In the genomic region with DNA sequence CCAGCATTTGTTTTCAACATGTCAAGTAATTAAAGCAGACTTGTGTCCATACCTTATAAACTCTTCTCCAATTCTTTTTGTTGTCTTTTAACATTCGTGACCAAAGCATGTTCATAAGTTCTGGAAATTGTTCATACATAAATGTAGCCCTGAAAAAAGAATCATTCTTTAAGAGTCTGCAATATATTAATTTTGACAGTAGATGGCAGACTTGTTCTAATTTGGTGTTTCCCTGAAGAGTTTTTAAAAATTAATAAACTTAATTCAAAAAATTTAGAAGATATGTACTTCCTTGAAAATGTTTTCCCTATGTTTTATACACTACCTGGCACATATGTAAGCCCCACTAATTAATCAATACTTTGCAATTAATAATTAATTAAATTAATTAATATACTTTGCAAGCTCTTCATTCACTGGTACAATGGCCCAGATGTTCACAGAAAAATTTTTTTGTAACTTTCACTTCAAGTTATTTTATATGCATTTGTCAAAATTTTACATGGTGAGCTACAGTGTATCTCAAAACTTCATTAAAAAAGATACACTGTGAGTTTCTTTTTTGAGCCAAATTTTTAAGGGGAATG, we compare ENCODE assay signal across 2 cellular contexts.
TF ChIP-seq lines count a peak whose summit lies in the region.

No MANE protein-coding gene starts in this region.

TF ChIP-seq in HEK293, 187 proteins besides CTCF, POLR2A, EP300 and RAD21:
- TF ChIP-seq KLF10 (tag by site-specific recombination; IDR thresholded peaks at IDR 0.05) = 0 out of 2 replicates have a peak, but pooled peaks have one; percentile 20
- no peak for TF ChIP-seq KLF17 (tag by site-specific recombination; IDR thresholded peaks at IDR 0.05)
- TF ChIP-seq KLF7 (tag by site-specific recombination; IDR thresholded peaks at IDR 0.05; ENCODE audit: borderline replicate concordance) = no peak
- 0 out of 2 replicates have a peak, but pooled peaks have one; percentile 23 for TF ChIP-seq ZNF660 (tag by site-specific recombination; IDR thresholded peaks at IDR 0.05)
- peak; percentile 63 for TF ChIP-seq ZNF654 (tag by site-specific recombination; IDR thresholded peaks at IDR 0.05; ENCODE audit: low read depth)
- TF ChIP-seq, protein P1, sequence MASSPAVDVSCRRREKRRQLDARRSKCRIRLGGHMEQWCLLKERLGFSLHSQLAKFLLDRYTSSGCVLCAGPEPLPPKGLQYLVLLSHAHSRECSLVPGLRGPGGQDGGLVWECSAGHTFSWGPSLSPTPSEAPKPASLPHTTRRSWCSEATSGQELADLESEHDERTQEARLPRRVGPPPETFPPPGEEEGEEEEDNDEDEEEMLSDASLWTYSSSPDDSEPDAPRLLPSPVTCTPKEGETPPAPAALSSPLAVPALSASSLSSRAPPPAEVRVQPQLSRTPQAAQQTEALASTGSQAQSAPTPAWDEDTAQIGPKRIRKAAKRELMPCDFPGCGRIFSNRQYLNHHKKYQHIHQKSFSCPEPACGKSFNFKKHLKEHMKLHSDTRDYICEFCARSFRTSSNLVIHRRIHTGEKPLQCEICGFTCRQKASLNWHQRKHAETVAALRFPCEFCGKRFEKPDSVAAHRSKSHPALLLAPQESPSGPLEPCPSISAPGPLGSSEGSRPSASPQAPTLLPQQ (tag by site-specific recombination; IDR thresholded peaks at IDR 0.05) = no peak

TF ChIP-seq in GM12878, 131 proteins besides CTCF, POLR2A, EP300 and RAD21:
- TF ChIP-seq ZBED1 (IDR thresholded peaks at IDR 0.05; ENCODE audit: borderline replicate concordance) (no peak), SMC3 (IDR thresholded peaks at IDR 0.05; ENCODE audit: borderline replicate concordance, low read length) (peak; percentile 50; the same call in 1 of the 2 replicates), SMARCA5 (IDR thresholded peaks at IDR 0.05) (no peak)
TF ChIP-seq in GM12878: peak in this region for 1.
